In genomic region chr9:116390306-116391228, GRCh38 we compare ENCODE assay signal across 13 cellular contexts.
DNase-seq lines count a peak whose midpoint lies in the region; ATAC-seq and TF ChIP-seq lines count a peak whose summit lies in the region.
"Had no signal": no experiment of that assay in that cellular context is flagged by ENCODE, and none has a peak within 500 bp of the region (broad histone marks: within the 10 kb centered on the region; RNA-seq: fewer than 3 reads in every experiment).

No MANE protein-coding gene starts in this region.

- ATAC-seq in GM18870 (IDR thresholded peaks at IDR 0.05; ENCODE audit: unreplicated experiment) (peak; percentile 71), GM21825 (IDR thresholded peaks at IDR 0.05; ENCODE audit: unreplicated experiment) (peak; percentile 48), HG03460 (IDR thresholded peaks at IDR 0.05; ENCODE audit: unreplicated experiment) (peak; percentile 72)
- no peak for ATAC-seq in activated CD4-positive, alpha-beta T cell treated with anti-CD3 and anti-CD28 coated beads for 36 hours
- ATAC-seq: activated CD8-positive, alpha-beta T cell treated with anti-CD3 and anti-CD28 coated beads, Interleukin-2, amount 10 ng/mL, durations not matched to agents 7 days and 5 days; right cardiac atrium had no signal

- no peak overlapping the region for H3K27ac ChIP-seq in tibial artery
- H3K27ac ChIP-seq: RWPE1 had no signal

- H3K27ac Mint-ChIP-seq in chondrocyte (ENCODE audit: unreplicated experiment), result peak overlapping the region; percentile 65
- no peak overlapping the region for H3K27ac Mint-ChIP-seq in activated CD4-positive, alpha-beta T cell treated with anti-CD3 and anti-CD28 coated beads for 36 hours
- H3K27ac Mint-ChIP-seq: activated CD8-positive, alpha-beta T cell treated with anti-CD3 and anti-CD28 coated beads, Interleukin-2, amount 10 ng/mL, durations not matched to agents 7 days and 5 days; CD4-positive, alpha-beta memory T cell had no signal

- TF ChIP-seq CTCF in chondrocyte (IDR thresholded peaks at IDR 0.05), result no peak
- TF ChIP-seq CTCF in tibial artery (IDR thresholded peaks at IDR 0.05), result no peak

- H3K36me3 ChIP-seq in tibial artery, result peaks cover 0 to 34% (median 10%) of the 10 kb centered on the region in 3 donors

- H3K4me3 ChIP-seq in tibial artery, result no peak overlapping the region
- H3K4me3 ChIP-seq: lung had no signal

- H3K27me3 ChIP-seq in tibial artery, result no peaks in the 10 kb centered on the region

- no peaks in the 10 kb centered on the region for H3K27me3 Mint-ChIP-seq in chondrocyte (ENCODE audit: low read depth)
- H3K27me3 Mint-ChIP-seq in activated CD4-positive, alpha-beta T cell treated with anti-CD3 and anti-CD28 coated beads for 36 hours, result no peaks in the 10 kb centered on the region
- H3K27me3 Mint-ChIP-seq: CD4-positive, alpha-beta memory T cell had no signal

- H3K4me3 Mint-ChIP-seq in chondrocyte (ENCODE audit: unreplicated experiment), result no peak overlapping the region
- H3K4me3 Mint-ChIP-seq in activated CD4-positive, alpha-beta T cell treated with anti-CD3 and anti-CD28 coated beads for 36 hours, result no peak overlapping the region
- H3K4me3 Mint-ChIP-seq: activated CD8-positive, alpha-beta T cell treated with anti-CD3 and anti-CD28 coated beads, Interleukin-2, amount 10 ng/mL, durations not matched to agents 7 days and 5 days; CD4-positive, alpha-beta memory T cell had no signal

- peaks cover 55% of the 10 kb centered on the region for H3K4me1 Mint-ChIP-seq in chondrocyte (ENCODE audit: low read depth)
- no peaks in the 10 kb centered on the region for H3K4me1 Mint-ChIP-seq in activated CD4-positive, alpha-beta T cell treated with anti-CD3 and anti-CD28 coated beads for 36 hours

- H3K9me3 Mint-ChIP-seq in chondrocyte (ENCODE audit: low read depth), result no peaks in the 10 kb centered on the region
- no peaks in the 10 kb centered on the region for H3K9me3 Mint-ChIP-seq in activated CD4-positive, alpha-beta T cell treated with anti-CD3 and anti-CD28 coated beads for 36 hours (ENCODE audit: low read depth)

- H3K36me3 Mint-ChIP-seq in chondrocyte (ENCODE audit: low read depth), result peaks cover 69% of the 10 kb centered on the region
- H3K36me3 Mint-ChIP-seq in activated CD4-positive, alpha-beta T cell treated with anti-CD3 and anti-CD28 coated beads for 36 hours (ENCODE audit: low read depth), result no peaks in the 10 kb centered on the region

- POLR2A ChIA-PET in activated CD4-positive, alpha-beta T cell treated with anti-CD3 and anti-CD28 coated beads for 36 hours (lab: Charles Lee), result no interaction called here

- H3K4me1 ChIP-seq in tibial artery, result no peaks in the 10 kb centered on the region

- DNase-seq in chondrocyte (ENCODE audit: low spot score) (no peak), NCI-H1417 treated with DMSO at 0.1 percent for 48 hours (lab: John Stamatoyannopoulos, UW) (no peak), COR-L47 (lab: John Stamatoyannopoulos, UW) (no peak), tibial artery (no peak)
- DNase-seq in activated CD4-positive, alpha-beta T cell treated with anti-CD3 and anti-CD28 coated beads for 36 hours, result no peak
- DNase-seq: activated CD8-positive, alpha-beta T cell treated with anti-CD3 and anti-CD28 coated beads, Interleukin-2, amount 10 ng/mL, durations not matched to agents 7 days and 5 days; CD4-positive, alpha-beta memory T cell had no signal

- CTCF ChIA-PET in activated CD4-positive, alpha-beta T cell treated with anti-CD3 and anti-CD28 coated beads for 36 hours (lab: Charles Lee), result no interaction called here

- intact Hi-C loops in activated CD4-positive, alpha-beta T cell treated with anti-CD3 and anti-CD28 coated beads for 36 hours (cut with DNase I, micrococcal nuclease), result no loop called here
- intact Hi-C loops in tibial artery (cut with DNase I; ENCODE audit: low total_unique reads), result no loop called here

- no peaks in the 10 kb centered on the region for H3K9me3 ChIP-seq in tibial artery
